Comparison of ENCODE assay signal across 19 cellular contexts in the genomic region with DNA sequence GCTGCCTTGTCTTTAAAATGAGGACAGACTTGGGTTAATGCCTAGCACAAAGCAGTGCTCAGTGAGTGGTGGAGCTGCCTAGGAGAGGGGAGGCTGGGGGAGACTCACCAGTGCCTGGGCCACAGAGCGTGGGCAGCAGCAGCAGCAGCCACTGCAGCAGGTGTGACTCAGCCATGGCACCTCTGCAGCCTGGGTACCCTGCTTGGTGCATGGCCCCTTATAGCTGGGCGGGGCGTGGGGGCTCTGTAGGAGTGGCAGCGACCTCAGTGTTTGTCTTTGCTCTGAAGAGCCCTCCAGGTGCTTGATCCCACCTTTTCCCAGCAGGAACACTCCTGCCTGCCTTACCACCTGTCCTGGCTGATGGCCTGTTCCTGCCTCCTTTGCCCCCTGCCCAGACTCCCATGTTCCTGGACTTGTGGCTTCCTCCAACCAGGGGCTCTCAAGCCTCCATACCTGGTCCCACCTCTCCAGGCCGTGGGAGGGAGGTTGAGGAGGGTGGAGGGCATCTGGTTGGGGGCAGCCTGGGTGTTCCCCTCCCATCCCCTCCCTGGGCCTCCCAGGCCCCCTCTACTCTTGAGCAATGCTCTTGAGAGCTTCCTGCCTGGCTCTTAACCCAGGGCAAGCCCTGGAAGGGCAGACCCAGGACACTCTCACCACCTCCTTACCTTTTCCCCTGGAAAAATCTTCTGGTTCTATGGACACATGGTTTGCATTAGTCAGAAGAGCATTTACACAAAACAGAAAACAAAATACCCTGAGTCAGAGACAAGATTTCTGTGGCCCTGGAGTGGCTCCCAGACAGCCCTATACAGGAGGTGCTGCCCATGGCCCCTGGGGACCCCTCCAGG. TPM values are rescaled to one million over a fixed set of nuclear protein-coding genes. Genes with fewer than 3 reads are reported as not detected.
DNase-seq lines count a peak whose midpoint lies in the region; ATAC-seq and TF ChIP-seq lines count a peak whose summit lies in the region.
"Had no signal": no experiment of that assay in that cellular context is flagged by ENCODE, and none has a peak within 500 bp of the region (broad histone marks: within the 10 kb centered on the region; RNA-seq: fewer than 3 reads in every experiment).

A gene (minus strand): TSS at position 191 of the 848 bp plus-strand sequence. CDS start 16 bp downstream, at position 175.

- no peaks in the 10 kb centered on the region for H4K20me1 ChIP-seq in GM23248 (ENCODE audit: insufficient read depth)

- no peak within 1 kb of the TSS for H3K27ac ChIP-seq in GM23248
- no peak within 1 kb of the TSS for H3K27ac ChIP-seq in foreskin keratinocyte
- H3K27ac ChIP-seq: adrenal gland, SJSA1 had no signal

- no peak within 1 kb of the TSS for H3K4me3 ChIP-seq in GM23248
- H3K4me3 ChIP-seq: adrenal gland, SJSA1 had no signal

- H3F3A ChIP-seq in GM23248 (ENCODE audit: insufficient read depth) = no peaks in the 10 kb centered on the region

- ATAC-seq in foreskin keratinocyte = peak; percentile 8

- no peaks in the 10 kb centered on the region for H3K79me2 ChIP-seq in GM23248 (ENCODE audit: insufficient read depth)

- H2AFZ ChIP-seq in GM23248 = no peak within 1 kb of the TSS

- no peaks in the 10 kb centered on the region for H3K36me3 ChIP-seq in GM23248 (ENCODE audit: low read depth)
- H3K36me3 ChIP-seq: adrenal gland, SJSA1 had no signal

- peak; percentile 29 for DNase-seq in AG08396 (ENCODE audit: low spot score)
- DNase-seq in GM23248 = peak; percentile 70
- peak; percentile 18 for DNase-seq in NCI-H69 (lab: John Stamatoyannopoulos, UW)
- DNase-seq in foreskin keratinocyte = no peak
- no peak for DNase-seq in 8988T
- no peak for DNase-seq in germinal center (ENCODE audit: low spot score)
- DNase-seq in UCSD-AML1 (lab: John Stamatoyannopoulos, UW; ENCODE audit: unreplicated experiment) = no peak
- DNase-seq in globus pallidus (ENCODE audit: low spot score) = no peak
- DNase-seq: activated B cell treated with CpG ODN at 0.5 μM for 24 hours; adrenal gland; cortex of kidney; GDM1; GOT3; immature natural killer cell; NCI-H82; stimulated activated naive CD4-positive, alpha-beta T cell had no signal

- peaks cover 12% of the 10 kb centered on the region for H3K4me1 ChIP-seq in GM23248 (ENCODE audit: insufficient read depth)
- no peaks in the 10 kb centered on the region for H3K4me1 ChIP-seq in foreskin keratinocyte
- H3K4me1 ChIP-seq: adrenal gland had no signal

- 79 to 90% methylated on average over 5 of the region's 5 CpGs for WGBS in GM23248 (ENCODE audit: low coverage in 1 of 2, low lambda C conversion rate in 2 of 2, missing lambda C conversion rate in 2 of 2), 2 experiments

- no peak for TF ChIP-seq CTCF in foreskin keratinocyte (conservative IDR thresholded peaks at IDR 0.05)

- H3K9me3 ChIP-seq in GM23248 (ENCODE audit: low read depth) = no peaks in the 10 kb centered on the region
- H3K9me3 ChIP-seq: adrenal gland, SJSA1 had no signal

- in situ Hi-C loops in GM23248 (cut with MboI) = no loop called here

- H3K9me2 ChIP-seq in GM23248 (ENCODE audit: insufficient read depth) = no peaks in the 10 kb centered on the region

- H3K4me2 ChIP-seq in GM23248 (ENCODE audit: unreplicated experiment) = peak within 1 kb of the TSS; percentile 23

- H3K27me3 ChIP-seq in GM23248 (replicated peaks; ENCODE audit: insufficient read depth) (no peaks in the 10 kb centered on the region), foreskin keratinocyte (peaks cover 6% of the 10 kb centered on the region)
- H3K27me3 ChIP-seq: adrenal gland, SJSA1 had no signal

- H3K9ac ChIP-seq in GM23248 = no peak within 1 kb of the TSS

RNA-seq across cellular contexts. Expression of the gene that starts here (rescaled TPM):
- total RNA-seq in GM23248 (2014; rRNA removed; shearing (Covaris generic)) = not detected in 2 replicates
- polyA plus RNA-seq in GM23248 (2016; fragmentation: Nextera tagmentation; extraction: Ambion mirVana) (not detected in 2 replicates), foreskin keratinocyte (not detected in 2 replicates)
- total RNA-seq in foreskin keratinocyte = not detected in 2 replicates
- total RNA-seq: activated B cell treated with CpG ODN at 0.5 μM for 24 hours, fibroblast of lung, pulmonary artery endothelial cell, SJSA1 had no signal
- polyA plus RNA-seq: fibroblast of lung, immature natural killer cell had no signal

Comparison
In these comparisons a context has a peak if more than half of its experiments do, and no peak if none do; other contexts are left out.
1. Peak in DNase-seq and H3K4me2 ChIP-seq in GM23248; RNA of the gene not detected or under 1 TPM.
2. Peak in ATAC-seq in foreskin keratinocyte; RNA of the gene not detected or under 1 TPM.
3. DNase-seq: peak in AG08396 (single experiment) and NCI-H69 (single experiment); none in foreskin keratinocyte (0 of 2), 8988T (single experiment), germinal center (single experiment), UCSD-AML1 (single experiment) and globus pallidus (single experiment).